8 cellular contexts compared by ENCODE assay signal in the genomic region with DNA sequence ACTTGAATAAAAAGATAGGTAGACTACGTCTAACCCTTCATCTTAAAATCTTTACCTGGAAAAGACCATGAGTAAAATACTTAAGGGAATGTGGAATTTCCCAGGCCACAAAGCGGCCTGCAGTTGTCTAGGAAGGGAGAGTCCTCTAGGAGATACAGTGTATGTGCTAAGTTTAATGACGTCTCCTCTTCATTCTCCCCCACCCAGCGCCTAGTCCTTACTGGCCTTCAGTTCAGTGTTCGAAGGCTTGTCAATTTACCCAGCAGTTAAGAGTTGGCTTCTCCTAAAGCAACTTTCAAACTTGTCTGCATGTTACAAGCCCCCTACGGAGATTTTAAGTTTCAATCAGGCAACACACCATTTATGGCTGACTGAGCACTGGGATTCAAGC. TPM values are rescaled to one million over a fixed set of nuclear protein-coding genes. Genes with fewer than 3 reads are reported as not detected.
DNase-seq lines count a peak whose midpoint lies in the region; ATAC-seq and TF ChIP-seq lines count a peak whose summit lies in the region.

No MANE protein-coding gene starts in this region.

- peak overlapping the region; percentile 90 for H3K14ac ChIP-seq in trophoblast cell (ENCODE audit: low read length)

- POLR2A ChIA-PET in SK-N-SH (lab: Yijun Ruan, JAX) = interaction anchor here (0.6 to 7.6 kb wide), 21 partner anchors 18 to 1716 kb away, joined by 3 to 623 read pairs (median 31); a partner anchor contains a TSS

- peaks cover 30% of the 10 kb centered on the region for H4K20me1 ChIP-seq in SK-N-SH (ENCODE audit: insufficient read depth)

- WGBS in SK-N-SH (ENCODE audit: low lambda C conversion rate) = 22% methylated on average over 6 of the region's 6 CpGs
- no CpG with 5 or more reads among the region's 6 CpGs for whole genome bisulfite sequencing in trophoblast cell (ENCODE audit: extremely low coverage, insufficient coverage, insufficient read length)

- no peak overlapping the region for H3K18ac ChIP-seq in trophoblast cell (ENCODE audit: low read length)

- no peak overlapping the region for H3K4ac ChIP-seq in trophoblast cell (ENCODE audit: low read depth, low read length)

- no peak overlapping the region for H4K12ac ChIP-seq in trophoblast cell (ENCODE audit: low read depth, low read length)

- H2BK12ac ChIP-seq in trophoblast cell (ENCODE audit: low read length) = peak overlapping the region; percentile 36

- ATAC-seq in esophagus mucosa = no peak

- no peak overlapping the region for H2AK5ac ChIP-seq in trophoblast cell (ENCODE audit: low read length)

- H3K79me2 ChIP-seq in SK-N-SH (ENCODE audit: insufficient read depth) (peaks cover 34% of the 10 kb centered on the region), trophoblast cell (ENCODE audit: control insufficient read depth, insufficient read depth, low read length, poor library complexity) (peaks cover 18% of the 10 kb centered on the region)

- H2AFZ ChIP-seq in SK-N-SH (ENCODE audit: low read depth) (peak overlapping the region; percentile 19; the same call in 1 of the 2 replicates), trophoblast cell (ENCODE audit: insufficient read depth, low read length, poor library complexity) (no peak overlapping the region)

- no peak for TF ChIP-seq EP300 in SK-N-SH (IDR thresholded peaks at IDR 0.05; ENCODE audit: borderline replicate concordance in 1 of 2, low read depth in 1 of 2, low read length in 1 of 2)

- peak overlapping the region; percentile 92 to 100 for H3K27ac ChIP-seq in SK-N-SH (ENCODE audit: low read depth in 2 of 2, low read length in 1 of 2)
- peak overlapping the region; percentile 84 for H3K27ac ChIP-seq in trophoblast cell (ENCODE audit: low read depth, low read length)

- CTCF ChIA-PET in SK-N-SH (lab: Yijun Ruan, JAX) = interaction anchor here (3.6 kb wide), 1 partner anchor 25 kb away, joined by 11 read pairs; no protein-coding TSS in a partner anchor

- no peaks in the 10 kb centered on the region for H3K27me3 ChIP-seq in SK-N-SH (ENCODE audit: insufficient read depth)
- H3K27me3 ChIP-seq in trophoblast cell (ENCODE audit: insufficient read depth, low read length) = no peaks in the 10 kb centered on the region

- peak overlapping the region; percentile 85 for H2BK5ac ChIP-seq in trophoblast cell (ENCODE audit: low read depth, low read length, poor library complexity)

- H3K36me3 ChIP-seq in SK-N-SH (replicated peaks in 1 of 2; ENCODE audit: control insufficient read depth in 1 of 2, insufficient read depth in 2 of 2, low read length in 1 of 2) (peaks cover 1 to 9% of the 10 kb centered on the region in 2 experiments), trophoblast cell (ENCODE audit: control insufficient read depth in 1 of 2, insufficient read depth in 2 of 2, low read length in 2 of 2) (no peaks in the 10 kb centered on the region)

- DNase-seq in SIG-M5 treated with dmso at 0.1 percent for 504 hours (lab: John Stamatoyannopoulos, UW; ENCODE audit: unreplicated experiment) (peak; percentile 29), SIG-M5 (lab: John Stamatoyannopoulos, UW) (no peak), SK-N-SH (no peak), epithelial cell of esophagus (ENCODE audit: low read depth) (peak; percentile 36), trophoblast cell (peak; percentile 42 to 58), 8988T (no peak)
- DNase-seq in central memory CD4-positive, alpha-beta T cell = no peak

- TF ChIP-seq CTCF in SK-N-SH (IDR thresholded peaks at IDR 0.05) (no peak), epithelial cell of esophagus (IDR thresholded peaks at IDR 0.05; ENCODE audit: insufficient read depth, low read depth, low read length, missing control alignments) (no peak)

- peak overlapping the region; percentile 24 for H2BK120ac ChIP-seq in trophoblast cell (ENCODE audit: insufficient read depth, low read length, poor library complexity)

- peak overlapping the region; percentile 88 for H4K91ac ChIP-seq in trophoblast cell (ENCODE audit: low read depth, low read length)

- H3K9me2 ChIP-seq in SK-N-SH = no peaks in the 10 kb centered on the region

- H3K9me3 ChIP-seq in SK-N-SH = no peaks in the 10 kb centered on the region
- no peaks in the 10 kb centered on the region for H3K9me3 ChIP-seq in trophoblast cell (ENCODE audit: insufficient read depth, low read depth, low read length)

- H3K4me3 ChIP-seq in SK-N-SH (ENCODE audit: low read depth in 2 of 2, low read length in 1 of 2) (peak overlapping the region; percentile 84 to 94), epithelial cell of esophagus (ENCODE audit: low read length) (peak overlapping the region; percentile 94), trophoblast cell (ENCODE audit: low read depth, low read length) (no peak overlapping the region)

- H3K4me1 ChIP-seq in SK-N-SH (ENCODE audit: control insufficient read depth in 1 of 2, insufficient read depth in 2 of 2, low read depth in 1 of 2, low read length in 1 of 2) (peaks cover 2 to 5% of the 10 kb centered on the region in 2 experiments; a peak in 3 of 4 replicates), trophoblast cell (ENCODE audit: control insufficient read depth in 1 of 2, insufficient read depth in 2 of 2, low read length in 2 of 2) (peaks cover 0 to 5% of the 10 kb centered on the region in 2 experiments)

- H4K8ac ChIP-seq in trophoblast cell (ENCODE audit: low read depth, low read length) = peak overlapping the region; percentile 29

- H3K4me2 ChIP-seq in SK-N-SH = peak overlapping the region; percentile 80
- H3K4me2 ChIP-seq in trophoblast cell (ENCODE audit: low read length) = peak overlapping the region; percentile 89

- no peak overlapping the region for H3K23ac ChIP-seq in trophoblast cell (ENCODE audit: low read length)

- H3F3A ChIP-seq in SK-N-SH (replicated peaks; ENCODE audit: insufficient read depth) = peaks cover 33% of the 10 kb centered on the region

- H3K79me1 ChIP-seq in trophoblast cell (ENCODE audit: low read length) = peaks cover 18% of the 10 kb centered on the region

- no peak for TF ChIP-seq RAD21 in SK-N-SH (IDR thresholded peaks at IDR 0.05; ENCODE audit: low read length)

- peak overlapping the region; percentile 98 for H3K9ac ChIP-seq in SK-N-SH
- no peak overlapping the region for H3K9ac ChIP-seq in trophoblast cell (ENCODE audit: low read length)

TF ChIP-seq in SK-N-SH, 30 proteins besides CTCF, POLR2A, EP300 and RAD21 (continues in another document):
- no peak for TF ChIP-seq JUND (IDR thresholded peaks at IDR 0.05)
- no peak for TF ChIP-seq TEAD4 (IDR thresholded peaks at IDR 0.05; ENCODE audit: borderline replicate concordance, insufficient read depth)
- TF ChIP-seq, protein P1, sequence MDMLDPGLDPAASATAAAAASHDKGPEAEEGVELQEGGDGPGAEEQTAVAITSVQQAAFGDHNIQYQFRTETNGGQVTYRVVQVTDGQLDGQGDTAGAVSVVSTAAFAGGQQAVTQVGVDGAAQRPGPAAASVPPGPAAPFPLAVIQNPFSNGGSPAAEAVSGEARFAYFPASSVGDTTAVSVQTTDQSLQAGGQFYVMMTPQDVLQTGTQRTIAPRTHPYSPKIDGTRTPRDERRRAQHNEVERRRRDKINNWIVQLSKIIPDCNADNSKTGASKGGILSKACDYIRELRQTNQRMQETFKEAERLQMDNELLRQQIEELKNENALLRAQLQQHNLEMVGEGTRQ (IDR thresholded peaks at IDR 0.05; ENCODE audit: borderline replicate concordance, low read depth, low read length) = no peak
- TF ChIP-seq GATA2 (CRISPR knock-in tag; IDR thresholded peaks at IDR 0.05) = no peak
- TF ChIP-seq FOSL2 (IDR thresholded peaks at IDR 0.05; ENCODE audit: borderline replicate concordance, low read depth) = no peak
- TF ChIP-seq MAX (IDR thresholded peaks at IDR 0.05; ENCODE audit: low read depth) = no peak
- TF ChIP-seq FOXJ3 (CRISPR knock-in tag; IDR thresholded peaks at IDR 0.05) = no peak
- TF ChIP-seq USF1 (IDR thresholded peaks at IDR 0.05; ENCODE audit: borderline replicate concordance, low read depth) = no peak
- TF ChIP-seq MEF2A (IDR thresholded peaks at IDR 0.05; ENCODE audit: borderline replicate concordance, low read depth) = no peak
- no peak for TF ChIP-seq ZBTB33 (IDR thresholded peaks at IDR 0.05; ENCODE audit: borderline replicate concordance, low read depth)

RNA-seq across cellular contexts. Expression of gene HFE, which starts 35.2 kb away (rescaled TPM):
- not detected in 2 replicates for polyA plus RNA-seq in SK-N-SH (2012; rRNA removed)
- not detected in 2 replicates for polyA plus RNA-seq in SK-N-SH (2012; cell fraction: cytosol; rRNA removed)
- not detected in 2 replicates for polyA plus RNA-seq in SK-N-SH (2012; cell fraction: nucleus; rRNA removed)
- 1.7 and 1.8 TPM in 2 replicates for polyA plus RNA-seq in trophoblast cell (2013)
- 4.7 TPM for total RNA-seq in esophagus mucosa

Comparison
In these comparisons a context has a peak if more than half of its experiments do, and no peak if none do; other contexts are left out.
1. DNase-seq: peak in SIG-M5 treated with dmso at 0.1 percent for 504 hours (single experiment), epithelial cell of esophagus (single experiment) and trophoblast cell (2 of 2); none in SIG-M5 (single experiment), SK-N-SH (single experiment), 8988T (single experiment) and central memory CD4-positive, alpha-beta T cell (single experiment).